ENCODE assay signal across 10 cellular contexts in genomic region chr1:19676438-19676922, GRCh38. TPM values are rescaled to one million over a fixed set of nuclear protein-coding genes. Genes with fewer than 3 reads are reported as not detected.
DNase-seq lines count a peak whose midpoint lies in the region; ATAC-seq and TF ChIP-seq lines count a peak whose summit lies in the region.
"Had no signal": no experiment of that assay in that cellular context is flagged by ENCODE, and none has a peak within 500 bp of the region (broad histone marks: within the 10 kb centered on the region; RNA-seq: fewer than 3 reads in every experiment).

No MANE protein-coding gene starts in this region.

- H3K27me3 ChIP-seq in ovary = no peaks in the 10 kb centered on the region
- H3K27me3 ChIP-seq: uterus had no signal

- H3K9me3 ChIP-seq in ovary = no peaks in the 10 kb centered on the region
- H3K9me3 ChIP-seq: uterus had no signal

- no peak for TF ChIP-seq CTCF in fibroblast of mammary gland (conservative IDR thresholded peaks at IDR 0.05; ENCODE audit: control insufficient read depth, insufficient read depth, low read depth, low read length)
- no peak for TF ChIP-seq CTCF in ovary (IDR thresholded peaks at IDR 0.05)

- peak; percentile 38 for DNase-seq in GM19240 (ENCODE audit: insufficient read length, low spot score)
- peak; percentile 55 for DNase-seq in OCI-M1 (lab: John Stamatoyannopoulos, UW)
- DNase-seq in fibroblast of mammary gland (ENCODE audit: low read depth) = peak; percentile 96
- DNase-seq in ovary = peak; percentile 57 to 78 (median 66)

- no peaks in the 10 kb centered on the region for H3K4me1 ChIP-seq in ovary (ENCODE audit: insufficient read depth)
- H3K4me1 ChIP-seq: uterus had no signal

- H3K4me3 ChIP-seq in fibroblast of mammary gland (ENCODE audit: control insufficient read depth, low read depth, low read length) (no peak overlapping the region), ovary (no peak overlapping the region)
- H3K4me3 ChIP-seq: uterus had no signal

- no peak for TF ChIP-seq POLR2A in ovary (IDR thresholded peaks at IDR 0.05)

- ATAC-seq in GM18498 (IDR thresholded peaks at IDR 0.05; ENCODE audit: unreplicated experiment) (no peak), GM18873 (IDR thresholded peaks at IDR 0.05; ENCODE audit: low FRiP score, unreplicated experiment) (no peak), GM21360 (IDR thresholded peaks at IDR 0.05; ENCODE audit: unreplicated experiment) (no peak), GM21381 (IDR thresholded peaks at IDR 0.05; ENCODE audit: unreplicated experiment) (no peak)
- ATAC-seq: naive thymus-derived CD4-positive, alpha-beta T cell had no signal

- H3K27ac ChIP-seq in ovary = no peak overlapping the region
- H3K27ac ChIP-seq: uterus had no signal

- WGBS in ovary, 3 donors = 3 to 13% (median 7%) methylated on average over 13 of the region's 13 CpGs

- no peaks in the 10 kb centered on the region for H3K36me3 ChIP-seq in ovary
- H3K36me3 ChIP-seq: uterus had no signal

- intact Hi-C loops in ovary (cut with DNase I) = no loop called here

- TF ChIP-seq EP300 in ovary (IDR thresholded peaks at IDR 0.05) = no peak

RNA-seq across cellular contexts. Expression of gene HTR6, which starts 11.8 kb away (rescaled TPM):
- total RNA-seq in ovary = not detected
- not detected for polyA plus RNA-seq in ovary
- total RNA-seq: uterus had no signal

RNA-seq across cellular contexts. Expression of gene NBL1, which starts 32.4 kb away (rescaled TPM):
- total RNA-seq in ovary = 100 to 1,000 TPM; 217 to 852 (median 530) TPM
- 100 to 1,000 TPM; 127 to 525 TPM for polyA plus RNA-seq in ovary

Comparison
In these comparisons a context has a peak if more than half of its experiments do, and no peak if none do; other contexts are left out.
1. DNase-seq: peak in every context shown above with its lines; median percentile 96 in fibroblast of mammary gland; 66 in ovary; 55 in OCI-M1; 38 in GM19240.